ENCODE assay signal across 16 cellular contexts in genomic region chr1:232927722-232928505, GRCh38. TPM values are rescaled to one million over a fixed set of nuclear protein-coding genes. Genes with fewer than 3 reads are reported as not detected.
A peak's percentile ranks its signal among the peaks of the same experiment; 100 is the strongest.
DNase-seq lines count a peak whose midpoint lies in the region; ATAC-seq, FAIRE-seq and TF ChIP-seq lines count a peak whose summit lies in the region.
"Had no signal": no experiment of that assay in that cellular context is flagged by ENCODE, and none has a peak within 500 bp of the region (broad histone marks: within the 10 kb centered on the region; RNA-seq: fewer than 3 reads in every experiment).

No MANE protein-coding gene starts in this region.

- H3K23ac ChIP-seq in trophoblast cell (ENCODE audit: low read length), result no peak overlapping the region

- no peak for ATAC-seq in T-helper 17 cell
- ATAC-seq: CD8-positive, alpha-beta T cell had no signal

- H2BK12ac ChIP-seq in trophoblast cell (ENCODE audit: low read length), result no peak overlapping the region

- no peak overlapping the region for H3K4me2 ChIP-seq in trophoblast cell (ENCODE audit: low read length)
- H3K4me2 ChIP-seq: BLaER1 treated with 17β-estradiol and CSF1 and Interleukin-3, amounts not matched to agents 10 nM and 100 nM had no signal

- no peak overlapping the region for H4K91ac ChIP-seq in trophoblast cell (ENCODE audit: low read depth, low read length)

- H2BK5ac ChIP-seq in trophoblast cell (ENCODE audit: low read depth, low read length, poor library complexity), result no peak overlapping the region

- no peak overlapping the region for H2BK120ac ChIP-seq in trophoblast cell (ENCODE audit: insufficient read depth, low read length, poor library complexity)

- no peak overlapping the region for H3K4me3 Mint-ChIP-seq in T-helper 17 cell
- H3K4me3 Mint-ChIP-seq: CD8-positive, alpha-beta T cell had no signal

- H3K27ac ChIP-seq in trophoblast cell (ENCODE audit: low read depth, low read length), result no peak overlapping the region
- H3K27ac ChIP-seq: BLaER1 treated with 17β-estradiol and CSF1 and Interleukin-3, amounts not matched to agents 10 nM and 100 nM had no signal

- no peaks in the 10 kb centered on the region for H3K79me1 ChIP-seq in trophoblast cell (ENCODE audit: low read length)

- no peaks in the 10 kb centered on the region for H3K27me3 ChIP-seq in trophoblast cell (ENCODE audit: insufficient read depth, low read length)
- H3K27me3 ChIP-seq: BLaER1 treated with 17β-estradiol and CSF1 and Interleukin-3, amounts not matched to agents 10 nM and 100 nM had no signal

- H4K12ac ChIP-seq in trophoblast cell (ENCODE audit: low read depth, low read length), result no peak overlapping the region

- H3K9ac ChIP-seq in trophoblast cell (ENCODE audit: low read length), result no peak overlapping the region
- H3K9ac ChIP-seq: BLaER1 treated with 17β-estradiol and CSF1 and Interleukin-3, amounts not matched to agents 10 nM and 100 nM had no signal

- FAIRE-seq in D721Med (lab: Jason Lieb, UNC), result peak; percentile 91

- no peak overlapping the region for H2AFZ ChIP-seq in trophoblast cell (ENCODE audit: insufficient read depth, low read length, poor library complexity)

- H3K36me3 Mint-ChIP-seq in T-helper 17 cell (ENCODE audit: low read depth), result no peaks in the 10 kb centered on the region
- H3K36me3 Mint-ChIP-seq: CD8-positive, alpha-beta T cell had no signal

- peaks cover 30% of the 10 kb centered on the region for H3K4me1 Mint-ChIP-seq in T-helper 17 cell

- no peaks in the 10 kb centered on the region for H3K79me2 ChIP-seq in trophoblast cell (ENCODE audit: control insufficient read depth, insufficient read depth, low read length, poor library complexity)

- H3K9me3 ChIP-seq in T-helper 17 cell (ENCODE audit: control insufficient read depth, low read length, poor library complexity, severe bottlenecking), result no peaks in the 10 kb centered on the region
- peaks cover 6% of the 10 kb centered on the region for H3K9me3 ChIP-seq in trophoblast cell (ENCODE audit: insufficient read depth, low read depth, low read length)

- H3K14ac ChIP-seq in trophoblast cell (ENCODE audit: low read length), result no peak overlapping the region

- no peak overlapping the region for H2AK5ac ChIP-seq in trophoblast cell (ENCODE audit: low read length)

- TF ChIP-seq CTCF in D721Med (IDR thresholded peaks at IDR 0.05; ENCODE audit: insufficient read depth, missing control alignments), result no peak

- H3K27me3 Mint-ChIP-seq in T-helper 17 cell, result no peaks in the 10 kb centered on the region

- no peak overlapping the region for H3K4me3 ChIP-seq in trophoblast cell (ENCODE audit: low read depth, low read length)
- H3K4me3 ChIP-seq: BLaER1 treated with 17β-estradiol and CSF1 and Interleukin-3, amounts not matched to agents 10 nM and 100 nM had no signal

- no peak overlapping the region for H3K4ac ChIP-seq in trophoblast cell (ENCODE audit: low read depth, low read length)

- H3K36me3 ChIP-seq in trophoblast cell (ENCODE audit: control insufficient read depth in 1 of 2, insufficient read depth in 2 of 2, low read length in 2 of 2), result no peaks in the 10 kb centered on the region
- H3K36me3 ChIP-seq: BLaER1 treated with 17β-estradiol and CSF1 and Interleukin-3, amounts not matched to agents 10 nM and 100 nM had no signal

- peak overlapping the region; percentile 0 for H3K27ac Mint-ChIP-seq in T-helper 17 cell
- H3K27ac Mint-ChIP-seq: CD8-positive, alpha-beta T cell had no signal

- no peak overlapping the region for H3K18ac ChIP-seq in trophoblast cell (ENCODE audit: low read length)

- WGBS in trophoblast cell (ENCODE audit: extremely low coverage, insufficient coverage, insufficient read length), result no CpG with 5 or more reads among the region's 5 CpGs

- no peaks in the 10 kb centered on the region for H3K4me1 ChIP-seq in trophoblast cell (ENCODE audit: control insufficient read depth in 1 of 2, insufficient read depth in 2 of 2, low read length in 2 of 2)

- H4K8ac ChIP-seq in trophoblast cell (ENCODE audit: low read depth, low read length), result no peak overlapping the region

- no peak for DNase-seq in D721Med (ENCODE audit: insufficient read length, low spot score)
- DNase-seq in T-helper 17 cell, result no peak
- peak; percentile 94 for DNase-seq in left kidney (ENCODE audit: low read depth, low spot score)
- peak; percentile 31 for DNase-seq in renal cortical epithelial cell (ENCODE audit: low read depth)
- no peak for DNase-seq in SKM-1 treated with dmso at 0.1 percent for 144 hours (lab: John Stamatoyannopoulos, UW; ENCODE audit: unreplicated experiment)
- DNase-seq in cerebellar nuclear complex (lab: John Stamatoyannopoulos, UW), result no peak
- DNase-seq in trophoblast cell, result no peak
- DNase-seq: CD8-positive, alpha-beta T cell; NCI-H1417; NCI-H187; NCI-H2107; NCI-H2227 treated with DMSO at 0.1 percent for 48 hours; NCI-H510A treated with DMSO at 0.1 percent for 48 hours; NCI-H82; RPMI8226 had no signal

RNA-seq across cellular contexts. Expression of gene NTPCR, which starts 22.5 kb away (rescaled TPM):
- total RNA-seq in T-helper 17 cell (10 to 100 TPM; 15.1 to 17.4 TPM), renal cortical epithelial cell (47.0 and 49.1 TPM in 2 replicates)
- polyA plus RNA-seq in trophoblast cell (2013), result 28.8 and 32.4 TPM in 2 replicates

Comparison
In these comparisons a context has a peak if more than half of its experiments do, and no peak if none do; other contexts are left out.
1. DNase-seq: peak in left kidney (single experiment) and renal cortical epithelial cell (single experiment); none in D721Med (single experiment), T-helper 17 cell (0 of 3), SKM-1 treated with dmso at 0.1 percent for 144 hours (single experiment), cerebellar nuclear complex (0 of 2) and trophoblast cell (0 of 2).